18 cellular contexts compared by ENCODE assay signal in the genomic region with DNA sequence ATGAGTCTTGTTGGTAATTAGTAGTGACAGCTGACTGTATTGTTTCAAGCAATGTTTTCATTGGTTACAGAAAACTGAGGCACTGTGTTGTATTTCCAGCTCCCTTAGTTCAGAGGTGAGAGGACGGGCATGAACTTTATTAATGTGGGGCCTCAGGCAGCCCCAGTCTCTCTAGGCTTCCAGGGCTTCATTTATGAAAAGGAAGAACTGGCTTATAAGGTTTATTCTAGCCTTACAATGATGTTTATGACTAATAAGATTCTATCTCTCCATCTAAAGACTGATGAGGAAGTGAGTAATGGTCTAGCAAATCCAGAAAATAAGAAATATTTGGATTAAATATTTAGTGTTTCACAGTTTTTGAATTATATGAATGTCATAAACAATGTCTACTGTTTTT.
"Had no signal": no experiment of that assay in that cellular context is flagged by ENCODE, and none has a peak within 500 bp of the region (broad histone marks: within the 10 kb centered on the region; RNA-seq: fewer than 3 reads in every experiment).

No MANE protein-coding gene starts in this region.

- H3K27ac Mint-ChIP-seq: activated naive CD8-positive, alpha-beta T cell treated with anti-CD3 and anti-CD28 coated beads, Interleukin-2, amount 10 ng/mL, durations not matched to agents 7 days and 5 days; activated T-helper 1 cell treated with anti-CD3 and anti-CD28 coated beads, Interleukin-12 subunit alpha, Interleukin-12 subunit beta, Interleukin-2, Interleukin-4 antibody, amounts not matched to agents 30 ng/mL and 10 ng/mL and 1 ng/mL, durations not matched to agents 14 hours and 24 hours and 36 hours; dendritic cell treated with granulocyte-macrophage colony-stimulating factor and Interleukin-4, amounts not matched to agents 40 ng/mL and 50 ng/mL, for 4 days; T-helper 17 cell had no signal

- H3K9me3 ChIP-seq: breast epithelium, left lung had no signal

- H3K79me2 ChIP-seq: hepatocyte, parathyroid adenoma had no signal

- H2AFZ ChIP-seq: hepatocyte, parathyroid adenoma had no signal

- H3K27ac ChIP-seq: breast epithelium, hepatocyte, left lung, parathyroid adenoma had no signal

- H3K4me3 Mint-ChIP-seq: activated naive CD8-positive, alpha-beta T cell treated with anti-CD3 and anti-CD28 coated beads, Interleukin-2, amount 10 ng/mL, durations not matched to agents 7 days and 5 days; activated T-helper 1 cell treated with anti-CD3 and anti-CD28 coated beads, Interleukin-12 subunit alpha, Interleukin-12 subunit beta, Interleukin-2, Interleukin-4 antibody, amounts not matched to agents 30 ng/mL and 10 ng/mL and 1 ng/mL, durations not matched to agents 14 hours and 24 hours and 36 hours; dendritic cell treated with granulocyte-macrophage colony-stimulating factor and Interleukin-4, amounts not matched to agents 40 ng/mL and 50 ng/mL, for 4 days; naive B cell; T-helper 17 cell had no signal

- H3K4me2 ChIP-seq: hepatocyte had no signal

- ATAC-seq: activated CD4-positive, CD25-positive, alpha-beta regulatory T cell treated with anti-CD3 and anti-CD28 coated beads, Interleukin-2, amount 50 U/mL, for 24 hours; left lung; T-helper 17 cell had no signal

- H3K4me1 ChIP-seq: breast epithelium, left lung, parathyroid adenoma had no signal

- H3K36me3 ChIP-seq: breast epithelium had no signal

- H3K27me3 ChIP-seq: breast epithelium, hepatocyte, left lung had no signal

- H3K4me1 Mint-ChIP-seq: naive B cell had no signal

- H3K9ac ChIP-seq: parathyroid adenoma had no signal

- DNase-seq: activated CD4-positive, alpha-beta T cell treated with anti-CD3 and anti-CD28 coated beads, Interleukin-2, amount 50 U/mL, for 1 hour; activated CD8-positive, alpha-beta memory T cell treated with anti-CD3 and anti-CD28 coated beads for 24 hours; activated naive CD8-positive, alpha-beta T cell treated with anti-CD3 and anti-CD28 coated beads, Interleukin-2, amount 10 ng/mL, durations not matched to agents 7 days and 5 days; aorta; kidney; left lung; mammary epithelial cell; naive B cell; stimulated activated CD4-positive, alpha-beta T cell treated with anti-CD3 and anti-CD28 coated beads, Interleukin-2, amount 100 ng/mL, for 48 hours; stimulated activated naive CD4-positive, alpha-beta T cell; T-helper 17 cell; trophoblast cell had no signal

- H3K27me3 Mint-ChIP-seq: activated naive CD8-positive, alpha-beta T cell treated with anti-CD3 and anti-CD28 coated beads, Interleukin-2, amount 10 ng/mL, durations not matched to agents 7 days and 5 days; dendritic cell treated with granulocyte-macrophage colony-stimulating factor and Interleukin-4, amounts not matched to agents 40 ng/mL and 50 ng/mL, for 4 days; naive B cell; T-helper 17 cell had no signal

- FAIRE-seq: kidney had no signal

- H3K9me3 Mint-ChIP-seq: activated naive CD8-positive, alpha-beta T cell treated with anti-CD3 and anti-CD28 coated beads, Interleukin-2, amount 10 ng/mL, durations not matched to agents 7 days and 5 days; activated T-helper 1 cell treated with anti-CD3 and anti-CD28 coated beads, Interleukin-12 subunit alpha, Interleukin-12 subunit beta, Interleukin-2, Interleukin-4 antibody, amounts not matched to agents 30 ng/mL and 10 ng/mL and 1 ng/mL, durations not matched to agents 14 hours and 24 hours and 36 hours; dendritic cell treated with granulocyte-macrophage colony-stimulating factor and Interleukin-4, amounts not matched to agents 40 ng/mL and 50 ng/mL, for 4 days; naive B cell had no signal

- H3K4me3 ChIP-seq: breast epithelium, hepatocyte, left lung had no signal
